ENCODE assay signal across 13 cellular contexts in the genomic region with DNA sequence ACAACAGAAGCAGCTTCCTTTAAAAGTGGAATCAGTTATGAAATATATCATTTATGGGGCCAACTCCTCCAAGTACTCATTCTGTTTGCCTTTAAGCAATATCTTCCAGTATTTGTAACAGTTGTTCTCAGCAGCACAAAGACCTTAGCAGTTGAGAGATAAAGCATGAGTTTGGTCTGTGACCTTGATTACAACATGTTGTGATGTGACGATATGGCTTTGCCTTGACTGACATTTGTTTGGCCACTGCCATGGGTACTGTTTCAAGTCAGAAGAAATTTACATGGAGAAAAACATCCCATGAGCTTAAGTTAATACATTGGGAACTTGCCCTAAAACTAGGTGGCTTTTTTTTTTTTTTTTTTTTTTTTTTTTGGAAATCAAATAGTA.
"Had no signal": no experiment of that assay in that cellular context is flagged by ENCODE, and none has a peak within 500 bp of the region (broad histone marks: within the 10 kb centered on the region; RNA-seq: fewer than 3 reads in every experiment).

No MANE protein-coding gene starts in this region.

- H3K27ac Mint-ChIP-seq: activated naive CD4-positive, alpha-beta T cell treated with anti-CD3 and anti-CD28 coated beads for 36 hours; activated naive CD8-positive, alpha-beta T cell treated with anti-CD3 and anti-CD28 coated beads for 36 hours; dendritic cell treated with granulocyte-macrophage colony-stimulating factor and Interleukin-4, amounts not matched to agents 40 ng/mL and 50 ng/mL, for 4 days; endodermal cell; natural killer cell treated with Interleukin-12 subunit alpha and Interleukin-12 subunit beta and Interleukin-15 and Interleukin-18, amount 100 ng/mL, for 72 hours; stimulated activated effector memory CD8-positive, alpha-beta T cell treated with anti-CD3 and anti-CD28 coated beads, Interleukin-12 subunit alpha, Interleukin-12 subunit beta, amount 100 ng/mL, for 72 hours; stimulated activated naive CD8-positive, alpha-beta T cell treated with anti-CD3 and anti-CD28 coated beads, Interleukin-15, Interleukin-2, amounts not matched to agents 100 ng/mL and 50 ng/mL, for 24 hours; T-cell; WTC11 had no signal

- FAIRE-seq: frontal cortex had no signal

- H3K4me1 ChIP-seq: breast epithelium had no signal

- H3K36me3 Mint-ChIP-seq: activated naive CD8-positive, alpha-beta T cell treated with anti-CD3 and anti-CD28 coated beads for 36 hours; natural killer cell treated with Interleukin-12 subunit alpha and Interleukin-12 subunit beta and Interleukin-15 and Interleukin-18, amount 100 ng/mL, for 72 hours; stimulated activated effector memory CD8-positive, alpha-beta T cell treated with anti-CD3 and anti-CD28 coated beads, Interleukin-12 subunit alpha, Interleukin-12 subunit beta, amount 100 ng/mL, for 72 hours; T-cell; WTC11 had no signal

- H3K4me3 ChIP-seq: breast epithelium, lung, tibial artery had no signal

- H3K9me3 ChIP-seq: breast epithelium, tibial artery had no signal

- H3K27ac ChIP-seq: breast epithelium, tibial artery had no signal

- H3K27me3 ChIP-seq: breast epithelium had no signal

- H3K4me1 Mint-ChIP-seq: activated naive CD8-positive, alpha-beta T cell treated with anti-CD3 and anti-CD28 coated beads for 36 hours; stimulated activated effector memory CD8-positive, alpha-beta T cell treated with anti-CD3 and anti-CD28 coated beads, Interleukin-12 subunit alpha, Interleukin-12 subunit beta, amount 100 ng/mL, for 72 hours; T-cell had no signal

- H3K36me3 ChIP-seq: breast epithelium, tibial artery had no signal

- H3K27me3 Mint-ChIP-seq: activated naive CD8-positive, alpha-beta T cell treated with anti-CD3 and anti-CD28 coated beads for 36 hours had no signal

- H3K9me3 Mint-ChIP-seq: activated naive CD4-positive, alpha-beta T cell treated with anti-CD3 and anti-CD28 coated beads for 36 hours; activated naive CD8-positive, alpha-beta T cell treated with anti-CD3 and anti-CD28 coated beads for 36 hours; dendritic cell treated with granulocyte-macrophage colony-stimulating factor and Interleukin-4, amounts not matched to agents 40 ng/mL and 50 ng/mL, for 4 days; endodermal cell; natural killer cell treated with Interleukin-12 subunit alpha and Interleukin-12 subunit beta and Interleukin-15 and Interleukin-18, amount 100 ng/mL, for 72 hours; stimulated activated effector memory CD8-positive, alpha-beta T cell treated with anti-CD3 and anti-CD28 coated beads, Interleukin-12 subunit alpha, Interleukin-12 subunit beta, amount 100 ng/mL, for 72 hours; stimulated activated naive CD8-positive, alpha-beta T cell treated with anti-CD3 and anti-CD28 coated beads, Interleukin-15, Interleukin-2, amounts not matched to agents 100 ng/mL and 50 ng/mL, for 24 hours; T-cell had no signal

- H3K4me3 Mint-ChIP-seq: activated naive CD4-positive, alpha-beta T cell treated with anti-CD3 and anti-CD28 coated beads for 36 hours; activated naive CD8-positive, alpha-beta T cell treated with anti-CD3 and anti-CD28 coated beads for 36 hours; dendritic cell treated with granulocyte-macrophage colony-stimulating factor and Interleukin-4, amounts not matched to agents 40 ng/mL and 50 ng/mL, for 4 days; endodermal cell; natural killer cell treated with Interleukin-12 subunit alpha and Interleukin-12 subunit beta and Interleukin-15 and Interleukin-18, amount 100 ng/mL, for 72 hours; stimulated activated effector memory CD8-positive, alpha-beta T cell treated with anti-CD3 and anti-CD28 coated beads, Interleukin-12 subunit alpha, Interleukin-12 subunit beta, amount 100 ng/mL, for 72 hours; stimulated activated naive CD8-positive, alpha-beta T cell treated with anti-CD3 and anti-CD28 coated beads, Interleukin-15, Interleukin-2, amounts not matched to agents 100 ng/mL and 50 ng/mL, for 24 hours; T-cell; WTC11 had no signal
